22 cellular contexts compared by ENCODE assay signal in the genomic region with DNA sequence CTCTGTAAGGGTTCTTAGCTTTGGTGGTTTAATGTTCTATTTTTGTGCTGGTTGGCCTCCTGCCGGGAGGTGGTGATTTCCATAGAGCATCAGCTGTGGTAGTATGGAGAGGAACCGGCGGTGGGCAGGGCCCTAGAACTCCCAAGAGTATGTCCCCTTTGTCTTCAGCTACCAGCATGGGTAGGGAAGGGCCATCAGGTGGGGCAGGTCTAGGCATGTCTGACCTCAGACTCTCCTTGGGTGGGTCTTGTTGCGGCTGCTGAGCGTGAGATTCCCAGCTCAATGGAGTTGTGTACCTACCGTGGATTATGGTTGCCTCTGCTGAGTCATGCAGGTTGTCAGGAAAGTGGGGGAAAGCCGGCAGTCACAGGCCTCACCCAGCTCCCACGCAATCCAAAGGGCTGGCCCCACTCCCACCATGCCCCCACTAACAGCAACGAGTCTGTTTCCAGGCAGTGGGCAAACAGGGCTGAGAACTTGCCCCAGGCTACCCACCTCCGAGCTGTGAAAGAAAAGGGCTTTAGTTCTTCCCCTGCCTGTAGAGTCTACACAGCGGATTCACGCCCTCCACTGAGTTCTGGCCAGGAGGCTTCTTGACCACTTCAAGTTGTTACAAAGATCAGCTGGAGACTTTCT.
"Had no signal": no experiment of that assay in that cellular context is flagged by ENCODE, and none has a peak within 500 bp of the region (broad histone marks: within the 10 kb centered on the region; RNA-seq: fewer than 3 reads in every experiment).

No MANE protein-coding gene starts in this region.

- H3K27me3 ChIP-seq: gastroesophageal sphincter, left lung, ovary, right lobe of liver, stomach, upper lobe of left lung had no signal

- H3K4me3 ChIP-seq: dorsolateral prefrontal cortex, gastroesophageal sphincter, heart left ventricle, left lung, ovary, psoas muscle, right lobe of liver, stomach, upper lobe of left lung had no signal

- H3K4me1 ChIP-seq: gastroesophageal sphincter, heart left ventricle, left lung, psoas muscle, stomach, upper lobe of left lung had no signal

- H3K36me3 ChIP-seq: ovary, right lobe of liver had no signal

- DNase-seq: activated CD4-positive, alpha-beta T cell treated with anti-CD3 and anti-CD28 coated beads, Interleukin-2, amount 10 ng/mL, durations not matched to agents 24 days and 14 days; activated CD8-positive, alpha-beta T cell treated with anti-CD3 and anti-CD28 coated beads for 36 hours; activated naive CD4-positive, alpha-beta T cell; activated naive CD8-positive, alpha-beta T cell treated with anti-CD3 and anti-CD28 coated beads for 36 hours; activated T-cell treated with anti-CD3 and anti-CD28 coated beads, Interleukin-2, amount 50 U/mL, for 1 hour; amniotic stem cell; caudate nucleus; dorsolateral prefrontal cortex; erythroblast; heart left ventricle; left lung; ovary; psoas muscle; right lobe of liver; small intestine; stimulated activated CD4-positive, alpha-beta T cell treated with anti-CD3 and anti-CD28 coated beads, Interleukin-15, amount 100 ng/mL, for 24 hours; stimulated activated CD4-positive, alpha-beta T cell treated with anti-CD3 and anti-CD28 coated beads, Interleukin-2, amount 100 ng/mL, for 48 hours; stomach; T-cell; upper lobe of left lung had no signal

- H3K9me3 ChIP-seq: gastroesophageal sphincter, heart left ventricle, left lung, psoas muscle, right lobe of liver, stomach, upper lobe of left lung had no signal

- ATAC-seq: activated CD8-positive, alpha-beta T cell treated with anti-CD3 and anti-CD28 coated beads for 36 hours; activated T-helper 17 cell treated with anti-CD3 and anti-CD28 coated beads, Interleukin-2, amount 50 U/mL, for 72 hours; gastroesophageal sphincter; heart left ventricle; left lung; psoas muscle; right lobe of liver; T-cell had no signal

- H3K27ac ChIP-seq: dorsolateral prefrontal cortex, gastroesophageal sphincter, heart left ventricle, left lung, ovary, psoas muscle, right lobe of liver, stomach, upper lobe of left lung had no signal
